ENCODE assay signal across 1 cellular context in the genomic region with DNA sequence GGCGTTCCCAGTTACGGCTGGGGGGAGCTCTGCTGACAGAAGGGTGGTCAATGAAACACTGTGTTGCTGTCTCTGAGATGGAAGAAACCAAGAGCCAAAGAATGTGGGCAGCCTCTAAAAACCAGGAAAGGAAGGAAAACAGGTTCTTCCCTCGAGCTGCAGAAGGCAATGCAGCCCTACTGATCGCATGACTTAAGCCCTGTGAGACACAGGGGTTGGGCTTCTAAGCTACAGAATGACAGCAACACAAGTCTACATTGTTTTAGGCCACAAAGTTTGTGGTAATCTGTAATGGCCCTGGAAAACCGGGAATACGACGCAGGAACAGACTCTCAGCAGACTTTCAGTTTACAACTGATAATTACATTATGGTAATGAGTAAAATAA.
TF ChIP-seq lines count a peak whose summit lies in the region.

No MANE protein-coding gene starts in this region.

TF ChIP-seq in GM23338, 12 proteins besides CTCF, POLR2A, EP300 and RAD21 (continued from another document):
- TF ChIP-seq CREB1 (CRISPR knock-in tag; IDR thresholded peaks at IDR 0.05; ENCODE audit: low read depth) (no peak), ZNF331 (CRISPR knock-in tag; IDR thresholded peaks at IDR 0.05; ENCODE audit: low read depth) (no peak), JUNB (IDR thresholded peaks at IDR 0.05; ENCODE audit: unreplicated experiment) (no peak), EZH2 (IDR thresholded peaks at IDR 0.05; ENCODE audit: low read depth, unreplicated experiment) (no peak), POLR2AphosphoS5 (IDR thresholded peaks at IDR 0.05; ENCODE audit: low read depth) (no peak), ZNF462 (CRISPR knock-in tag; IDR thresholded peaks at IDR 0.05) (no peak), STAT1 (IDR thresholded peaks at IDR 0.05; ENCODE audit: unreplicated experiment) (no peak)
